ENCODE assay signal across 10 cellular contexts in the genomic region with DNA sequence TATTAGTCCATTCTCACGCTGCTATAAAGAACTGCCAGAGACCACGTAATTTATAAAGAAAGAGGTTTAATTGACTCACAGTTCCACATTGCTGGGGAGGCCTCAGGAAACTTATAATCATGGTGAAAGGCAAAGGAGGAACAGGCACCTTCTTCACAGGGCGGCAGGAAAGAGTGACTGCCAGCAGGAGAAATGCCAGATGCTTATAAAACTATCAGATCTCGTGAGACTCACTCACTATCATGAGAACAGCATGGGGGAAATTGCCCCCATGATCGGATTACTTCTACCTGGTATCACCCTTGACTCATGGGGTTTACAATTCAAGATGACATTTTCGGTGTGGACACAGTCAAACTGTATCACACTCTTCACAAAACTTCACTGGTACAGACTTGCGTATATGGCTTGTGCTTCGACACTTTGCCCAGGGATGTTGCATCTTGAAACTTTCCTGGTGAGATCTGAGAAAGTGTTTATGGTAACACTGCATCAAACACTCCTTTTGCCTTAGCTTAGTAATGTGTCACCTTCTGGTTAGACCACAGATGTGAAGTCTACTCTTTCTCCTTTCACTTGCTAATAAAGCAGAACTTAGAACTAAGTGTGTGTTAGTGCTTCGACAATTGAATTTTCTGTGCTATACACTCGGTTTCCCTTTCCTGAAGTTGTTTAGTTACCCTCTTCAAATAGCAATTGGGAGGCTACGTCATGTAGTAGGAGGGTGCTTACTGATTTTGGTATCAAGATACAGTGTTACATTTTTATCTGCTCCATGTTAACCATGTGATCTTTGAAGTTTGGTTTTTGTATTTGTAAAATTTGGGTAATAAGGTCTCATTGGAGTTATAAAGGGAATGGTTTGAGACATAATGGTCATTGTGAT.
DNase-seq lines count a peak whose midpoint lies in the region; ATAC-seq, FAIRE-seq and TF ChIP-seq lines count a peak whose summit lies in the region.
"Had no signal": no experiment of that assay in that cellular context is flagged by ENCODE, and none has a peak within 500 bp of the region (broad histone marks: within the 10 kb centered on the region; RNA-seq: fewer than 3 reads in every experiment).

No MANE protein-coding gene starts in this region.

- H3K4me1 Mint-ChIP-seq in T-helper 2 cell treated with Interferon-gamma antibody and Interleukin-4, amounts not matched to agents 5 μg/mL and 100 μg/mL, for 36 hours (ENCODE audit: low read depth), result peaks cover 22% of the 10 kb centered on the region
- peaks cover 28 to 43% (median 33%) of the 10 kb centered on the region in 3 donors for H3K4me1 Mint-ChIP-seq in naive B cell
- no peaks in the 10 kb centered on the region for H3K4me1 Mint-ChIP-seq in Caco-2 (ENCODE audit: low read depth, unreplicated experiment)

- no peaks in the 10 kb centered on the region for H3K9me3 Mint-ChIP-seq in T-helper 2 cell treated with Interferon-gamma antibody and Interleukin-4, amounts not matched to agents 5 μg/mL and 100 μg/mL, for 36 hours
- H3K9me3 Mint-ChIP-seq in naive B cell (peaks cover 0 to 5% (median 0%) of the 10 kb centered on the region in 7 donors), Caco-2 (ENCODE audit: unreplicated experiment) (no peaks in the 10 kb centered on the region)

- no peak for TF ChIP-seq CTCF in HEK293 (tag by site-specific recombination; IDR thresholded peaks at IDR 0.05)
- TF ChIP-seq CTCF in uterus (IDR thresholded peaks at IDR 0.05), result no peak
- no peak for TF ChIP-seq CTCF in Caco-2 (IDR thresholded peaks at IDR 0.05; ENCODE audit: insufficient read depth in 1 of 2, low read depth in 1 of 2, low read length in 1 of 2, severe bottlenecking in 1 of 2, unreplicated experiment in 1 of 2)

- no peak overlapping the region for H3K4me3 ChIP-seq in HEK293 (ENCODE audit: low read depth, low read length)
- no peak overlapping the region for H3K4me3 ChIP-seq in uterus
- no peak overlapping the region for H3K4me3 ChIP-seq in Caco-2 (ENCODE audit: low read depth, low read length)
- H3K4me3 ChIP-seq: PC-9 had no signal

- peak overlapping the region; percentile 57 for H3K4me3 Mint-ChIP-seq in T-helper 2 cell treated with Interferon-gamma antibody and Interleukin-4, amounts not matched to agents 5 μg/mL and 100 μg/mL, for 36 hours
- H3K4me3 Mint-ChIP-seq in naive B cell, result peak overlapping the region in 4 of 8 donors; percentile 21 to 40 (median 36)
- no peak overlapping the region for H3K4me3 Mint-ChIP-seq in Caco-2 (ENCODE audit: unreplicated experiment)

- BruUV-seq in Caco-2 (replicated peaks; lab: Mats Ljungman, UMichigan), result no TSS peak

- peaks cover 24% of the 10 kb centered on the region for H3K27me3 Mint-ChIP-seq in T-helper 2 cell treated with Interferon-gamma antibody and Interleukin-4, amounts not matched to agents 5 μg/mL and 100 μg/mL, for 36 hours (ENCODE audit: low read depth)
- H3K27me3 Mint-ChIP-seq in naive B cell (no peaks in the 10 kb centered on the region), Caco-2 (ENCODE audit: insufficient read depth, unreplicated experiment) (no peaks in the 10 kb centered on the region)

- peak; percentile 74 to 86 for ATAC-seq in naive B cell (ENCODE audit: low read depth in 2 of 2)

- CTCF ChIA-PET in HEK293 (lab: Yijun Ruan, JAX), result no interaction called here
- CTCF ChIA-PET in Caco-2 (lab: Charles Lee), result no interaction called here

- TF ChIP-seq POLR2A in GM12891 (IDR thresholded peaks at IDR 0.05; ENCODE audit: low read depth, low read length) (no peak), uterus (IDR thresholded peaks at IDR 0.05) (no peak)

- no peak overlapping the region for H3K27ac ChIP-seq in HEK293 (ENCODE audit: extremely low read depth, low read depth, low read length)
- no peak overlapping the region for H3K27ac ChIP-seq in uterus
- H3K27ac ChIP-seq: PC-9 had no signal

- no peaks in the 10 kb centered on the region for H3K36me3 ChIP-seq in HEK293 (ENCODE audit: control insufficient read depth in 2 of 2, insufficient read depth in 1 of 2, low read length in 2 of 2)
- no peaks in the 10 kb centered on the region for H3K36me3 ChIP-seq in uterus
- H3K36me3 ChIP-seq in Caco-2 (ENCODE audit: control insufficient read depth, insufficient read depth, low read length), result no peaks in the 10 kb centered on the region

- no peaks in the 10 kb centered on the region for H3K27me3 ChIP-seq in uterus
- H3K27me3 ChIP-seq in Caco-2 (replicated peaks; ENCODE audit: control insufficient read depth, insufficient read depth, low read length), result no peaks in the 10 kb centered on the region

- H3K9me3 ChIP-seq in HEK293 (ENCODE audit: control insufficient read depth, insufficient read depth, low read depth, low read length) (no peaks in the 10 kb centered on the region), uterus (no peaks in the 10 kb centered on the region), Caco-2 (no peaks in the 10 kb centered on the region)

- FAIRE-seq in GM12891 (lab: Jason Lieb, UNC), result peak; percentile 62

- POLR2A ChIA-PET in HEK293 (lab: Yijun Ruan, JAX), result no interaction called here
- POLR2A ChIA-PET in Caco-2 (lab: Charles Lee), result no interaction called here

- intact Hi-C loops in uterus (cut with DNase I; ENCODE audit: low total_unique reads) (no loop called here), Caco-2 (cut with micrococcal nuclease; ENCODE audit: unreplicated experiment) (no loop called here)

- H3K4me1 ChIP-seq in HEK293 (ENCODE audit: control insufficient read depth, insufficient read depth, low read length) (no peaks in the 10 kb centered on the region), uterus (peaks cover 0 to 3% of the 10 kb centered on the region in 2 donors), Caco-2 (no peaks in the 10 kb centered on the region)

- no peak for DNase-seq in GM12891 (ENCODE audit: insufficient read length, low spot score)
- peak; percentile 71 for DNase-seq in T-helper 2 cell treated with Interferon-gamma antibody and Interleukin-4, amounts not matched to agents 5 μg/mL and 100 μg/mL, for 36 hours (ENCODE audit: low spot score)
- DNase-seq in naive B cell, result no peak
- no peak for DNase-seq in uterus
- DNase-seq in NCI-H82 (lab: John Stamatoyannopoulos, UW), result no peak
- DNase-seq in hepatic stellate cell (ENCODE audit: low spot score), result no peak
- no peak for DNase-seq in Caco-2
- DNase-seq: DMS153, PC-9 had no signal

- H3K36me3 Mint-ChIP-seq in T-helper 2 cell treated with Interferon-gamma antibody and Interleukin-4, amounts not matched to agents 5 μg/mL and 100 μg/mL, for 36 hours (ENCODE audit: low read depth), result peaks cover 15% of the 10 kb centered on the region
- H3K36me3 Mint-ChIP-seq in naive B cell (peaks cover 10 to 11% of the 10 kb centered on the region in 2 donors), Caco-2 (ENCODE audit: insufficient read depth, unreplicated experiment) (no peaks in the 10 kb centered on the region)

- peak overlapping the region; percentile 42 for H3K27ac Mint-ChIP-seq in T-helper 2 cell treated with Interferon-gamma antibody and Interleukin-4, amounts not matched to agents 5 μg/mL and 100 μg/mL, for 36 hours
- H3K27ac Mint-ChIP-seq in naive B cell, result peak overlapping the region in 5 of 6 donors; percentile 3 to 74 (median 27)
- H3K27ac Mint-ChIP-seq in Caco-2 (ENCODE audit: unreplicated experiment), result no peak overlapping the region

TF ChIP-seq in GM12891, 5 proteins besides CTCF, POLR2A, EP300 and RAD21:
- TF ChIP-seq POLR2AphosphoS5 (IDR thresholded peaks at IDR 0.05; ENCODE audit: low read depth, low read length), result no peak
- TF ChIP-seq SPI1 (IDR thresholded peaks at IDR 0.05; ENCODE audit: low read depth, low read length), result no peak
- TF ChIP-seq POU2F2 (IDR thresholded peaks at IDR 0.05; ENCODE audit: low read depth, low read length), result no peak
- TF ChIP-seq PAX5 (IDR thresholded peaks at IDR 0.05; ENCODE audit: insufficient read depth, low read length, severe bottlenecking), result no peak
- no peak for TF ChIP-seq TAF1 (IDR thresholded peaks at IDR 0.05; ENCODE audit: low read depth, low read length)

TF ChIP-seq in HEK293, 187 proteins besides CTCF, POLR2A, EP300 and RAD21:
- TF ChIP-seq, protein P1, sequence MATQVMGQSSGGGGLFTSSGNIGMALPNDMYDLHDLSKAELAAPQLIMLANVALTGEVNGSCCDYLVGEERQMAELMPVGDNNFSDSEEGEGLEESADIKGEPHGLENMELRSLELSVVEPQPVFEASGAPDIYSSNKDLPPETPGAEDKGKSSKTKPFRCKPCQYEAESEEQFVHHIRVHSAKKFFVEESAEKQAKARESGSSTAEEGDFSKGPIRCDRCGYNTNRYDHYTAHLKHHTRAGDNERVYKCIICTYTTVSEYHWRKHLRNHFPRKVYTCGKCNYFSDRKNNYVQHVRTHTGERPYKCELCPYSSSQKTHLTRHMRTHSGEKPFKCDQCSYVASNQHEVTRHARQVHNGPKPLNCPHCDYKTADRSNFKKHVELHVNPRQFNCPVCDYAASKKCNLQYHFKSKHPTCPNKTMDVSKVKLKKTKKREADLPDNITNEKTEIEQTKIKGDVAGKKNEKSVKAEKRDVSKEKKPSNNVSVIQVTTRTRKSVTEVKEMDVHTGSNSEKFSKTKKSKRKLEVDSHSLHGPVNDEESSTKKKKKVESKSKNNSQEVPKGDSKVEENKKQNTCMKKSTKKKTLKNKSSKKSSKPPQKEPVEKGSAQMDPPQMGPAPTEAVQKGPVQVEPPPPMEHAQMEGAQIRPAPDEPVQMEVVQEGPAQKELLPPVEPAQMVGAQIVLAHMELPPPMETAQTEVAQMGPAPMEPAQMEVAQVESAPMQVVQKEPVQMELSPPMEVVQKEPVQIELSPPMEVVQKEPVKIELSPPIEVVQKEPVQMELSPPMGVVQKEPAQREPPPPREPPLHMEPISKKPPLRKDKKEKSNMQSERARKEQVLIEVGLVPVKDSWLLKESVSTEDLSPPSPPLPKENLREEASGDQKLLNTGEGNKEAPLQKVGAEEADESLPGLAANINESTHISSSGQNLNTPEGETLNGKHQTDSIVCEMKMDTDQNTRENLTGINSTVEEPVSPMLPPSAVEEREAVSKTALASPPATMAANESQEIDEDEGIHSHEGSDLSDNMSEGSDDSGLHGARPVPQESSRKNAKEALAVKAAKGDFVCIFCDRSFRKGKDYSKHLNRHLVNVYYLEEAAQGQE (tag by site-specific recombination; IDR thresholded peaks at IDR 0.05), result no peak
- TF ChIP-seq PRDM1 (tag by site-specific recombination; IDR thresholded peaks at IDR 0.05), result peak; percentile 57; the same call in 1 of the 2 replicates
TF ChIP-seq in HEK293: peak in this region for 1.
